ENCODE assay signal across 1 cellular context in genomic region chr2:42854207-42854818, GRCh38.
A peak's percentile ranks its signal among the peaks of the same experiment; 100 is the strongest.
TF ChIP-seq lines count a peak whose summit lies in the region.

No MANE protein-coding gene starts in this region.

TF ChIP-seq in HepG2, 621 proteins besides CTCF, POLR2A, EP300 and RAD21 (continued from another document and continues in another):
- TF ChIP-seq ZNF292 (CRISPR knock-in tag; IDR thresholded peaks at IDR 0.05; ENCODE audit: borderline replicate concordance, low read depth) (peak; percentile 96), ZFP41 (CRISPR knock-in tag; IDR thresholded peaks at IDR 0.05; ENCODE audit: borderline replicate concordance) (no peak), ZNF878 (CRISPR knock-in tag; IDR thresholded peaks at IDR 0.05) (no peak), SKI (IDR thresholded peaks at IDR 0.05; ENCODE audit: partially characterized antibody) (no peak), HDAC2 (CRISPR knock-in tag; IDR thresholded peaks at IDR 0.05) (peak; percentile 52), HMGA1 (CRISPR knock-in tag; conservative IDR thresholded peaks at IDR 0.05) (no peak), REL (CRISPR knock-in tag; conservative IDR thresholded peaks at IDR 0.05) (no peak), ZFP36 (IDR thresholded peaks at IDR 0.05; ENCODE audit: borderline replicate concordance, low read depth, low read length, partially characterized antibody) (no peak), NKX3-1 (CRISPR knock-in tag; IDR thresholded peaks at IDR 0.05) (no peak), DMAP1 (CRISPR knock-in tag; IDR thresholded peaks at IDR 0.05) (peak; percentile 69; the same call in 1 of the 2 replicates), ZNF547 (CRISPR knock-in tag; IDR thresholded peaks at IDR 0.05) (no peak), RBAK (CRISPR knock-in tag; IDR thresholded peaks at IDR 0.05) (no peak), HMG20B (CRISPR knock-in tag; conservative IDR thresholded peaks at IDR 0.05) (no peak), ZNF430 (CRISPR knock-in tag; IDR thresholded peaks at IDR 0.05) (no peak; the same call in 1 of the 2 replicates), XBP1 (CRISPR knock-in tag; IDR thresholded peaks at IDR 0.05) (no peak), EHMT2 (IDR thresholded peaks at IDR 0.05; ENCODE audit: borderline replicate concordance, low read depth, low read length) (no peak), POLR2AphosphoS2 (IDR thresholded peaks at IDR 0.05; ENCODE audit: low read depth, low read length) (no peak), THYN1 (CRISPR knock-in tag; IDR thresholded peaks at IDR 0.05; ENCODE audit: borderline replicate concordance, low read depth) (no peak), MEIS2 (CRISPR knock-in tag; IDR thresholded peaks at IDR 0.05) (peak; percentile 36; the same call in 1 of the 2 replicates), ZNF225 (CRISPR knock-in tag; IDR thresholded peaks at IDR 0.05) (peak; percentile 88), ZNF24 (IDR thresholded peaks at IDR 0.05) (no peak), PTBP1 (IDR thresholded peaks at IDR 0.05; ENCODE audit: low read depth, low read length, poor library complexity, severe bottlenecking) (no peak), RNF2 (conservative IDR thresholded peaks at IDR 0.05; ENCODE audit: low read depth) (no peak), RXRB (CRISPR knock-in tag; IDR thresholded peaks at IDR 0.05; ENCODE audit: borderline replicate concordance) (peak; percentile 78; the same call in 1 of the 2 replicates), ARID5B (CRISPR knock-in tag; IDR thresholded peaks at IDR 0.05) (peak; percentile 36; the same call in 1 of the 2 replicates), MYNN (CRISPR knock-in tag; IDR thresholded peaks at IDR 0.05; ENCODE audit: low read depth) (no peak), DRAP1 (CRISPR knock-in tag; IDR thresholded peaks at IDR 0.05) (no peak), DNMT3B (CRISPR knock-in tag; conservative IDR thresholded peaks at IDR 0.05) (no peak), SRSF9 (IDR thresholded peaks at IDR 0.05; ENCODE audit: borderline replicate concordance, insufficient read depth, low read depth, low read length, poor library complexity, severe bottlenecking) (no peak), ZMYM3 (CRISPR knock-in tag; IDR thresholded peaks at IDR 0.05) (peak; percentile 44; the same call in 1 of the 2 replicates), SP4 (CRISPR knock-in tag; IDR thresholded peaks at IDR 0.05) (peak; percentile 63; the same call in 1 of the 2 replicates), HOXA7 (CRISPR knock-in tag; IDR thresholded peaks at IDR 0.05) (no peak), ZNF615 (CRISPR knock-in tag; IDR thresholded peaks at IDR 0.05; ENCODE audit: borderline replicate concordance) (no peak), YY1 (IDR thresholded peaks at IDR 0.05; ENCODE audit: insufficient read depth, insufficient replicate concordance, low read depth, low read length) (no peak), PAWR (CRISPR knock-in tag; IDR thresholded peaks at IDR 0.05; ENCODE audit: borderline replicate concordance) (no peak), ZNF317 (CRISPR knock-in tag; IDR thresholded peaks at IDR 0.05) (no peak), ZNF407 (CRISPR knock-in tag; IDR thresholded peaks at IDR 0.05; ENCODE audit: not compliant biosample characterization) (no peak), ZNF460 (CRISPR knock-in tag; IDR thresholded peaks at IDR 0.05; ENCODE audit: borderline replicate concordance) (no peak), ZSCAN29 (CRISPR knock-in tag; conservative IDR thresholded peaks at IDR 0.05) (peak; percentile 82), HIVEP1 (CRISPR knock-in tag; IDR thresholded peaks at IDR 0.05) (no peak), HOXA9 (CRISPR knock-in tag; IDR thresholded peaks at IDR 0.05; ENCODE audit: borderline replicate concordance) (peak; percentile 16; the same call in 1 of the 2 replicates), NFIC (IDR thresholded peaks at IDR 0.05; ENCODE audit: low read length) (no peak), FOXK2 (IDR thresholded peaks at IDR 0.05) (no peak), GTF2F1 (IDR thresholded peaks at IDR 0.05; ENCODE audit: low read length) (no peak), ZBTB25 (CRISPR knock-in tag; IDR thresholded peaks at IDR 0.05) (no peak), SIX4 (CRISPR knock-in tag; IDR thresholded peaks at IDR 0.05) (no peak)
- TF ChIP-seq, protein P1, sequence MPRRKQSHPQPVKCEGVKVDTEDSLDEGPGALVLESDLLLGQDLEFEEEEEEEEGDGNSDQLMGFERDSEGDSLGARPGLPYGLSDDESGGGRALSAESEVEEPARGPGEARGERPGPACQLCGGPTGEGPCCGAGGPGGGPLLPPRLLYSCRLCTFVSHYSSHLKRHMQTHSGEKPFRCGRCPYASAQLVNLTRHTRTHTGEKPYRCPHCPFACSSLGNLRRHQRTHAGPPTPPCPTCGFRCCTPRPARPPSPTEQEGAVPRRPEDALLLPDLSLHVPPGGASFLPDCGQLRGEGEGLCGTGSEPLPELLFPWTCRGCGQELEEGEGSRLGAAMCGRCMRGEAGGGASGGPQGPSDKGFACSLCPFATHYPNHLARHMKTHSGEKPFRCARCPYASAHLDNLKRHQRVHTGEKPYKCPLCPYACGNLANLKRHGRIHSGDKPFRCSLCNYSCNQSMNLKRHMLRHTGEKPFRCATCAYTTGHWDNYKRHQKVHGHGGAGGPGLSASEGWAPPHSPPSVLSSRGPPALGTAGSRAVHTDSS (CRISPR knock-in tag; conservative IDR thresholded peaks at IDR 0.05): no peak
- TF ChIP-seq, protein P2, sequence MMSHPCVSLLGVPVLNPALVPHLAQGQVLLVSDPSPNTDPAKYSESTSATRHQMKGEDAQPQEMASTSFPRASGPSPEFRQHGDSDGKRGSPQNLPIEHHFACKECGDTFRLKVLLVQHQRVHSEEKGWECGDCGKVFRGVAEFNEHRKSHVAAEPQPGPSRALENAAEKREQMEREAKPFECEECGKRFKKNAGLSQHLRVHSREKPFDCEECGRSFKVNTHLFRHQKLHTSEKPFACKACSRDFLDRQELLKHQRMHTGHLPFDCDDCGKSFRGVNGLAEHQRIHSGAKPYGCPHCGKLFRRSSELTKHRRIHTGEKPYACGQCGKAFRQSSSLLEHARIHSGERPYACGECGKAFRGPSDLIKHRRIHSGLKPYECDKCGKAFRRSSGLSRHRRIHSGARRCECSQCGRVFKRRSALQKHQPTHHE (CRISPR knock-in tag; IDR thresholded peaks at IDR 0.05; ENCODE audit: borderline replicate concordance): no peak
- TF ChIP-seq, protein P3, sequence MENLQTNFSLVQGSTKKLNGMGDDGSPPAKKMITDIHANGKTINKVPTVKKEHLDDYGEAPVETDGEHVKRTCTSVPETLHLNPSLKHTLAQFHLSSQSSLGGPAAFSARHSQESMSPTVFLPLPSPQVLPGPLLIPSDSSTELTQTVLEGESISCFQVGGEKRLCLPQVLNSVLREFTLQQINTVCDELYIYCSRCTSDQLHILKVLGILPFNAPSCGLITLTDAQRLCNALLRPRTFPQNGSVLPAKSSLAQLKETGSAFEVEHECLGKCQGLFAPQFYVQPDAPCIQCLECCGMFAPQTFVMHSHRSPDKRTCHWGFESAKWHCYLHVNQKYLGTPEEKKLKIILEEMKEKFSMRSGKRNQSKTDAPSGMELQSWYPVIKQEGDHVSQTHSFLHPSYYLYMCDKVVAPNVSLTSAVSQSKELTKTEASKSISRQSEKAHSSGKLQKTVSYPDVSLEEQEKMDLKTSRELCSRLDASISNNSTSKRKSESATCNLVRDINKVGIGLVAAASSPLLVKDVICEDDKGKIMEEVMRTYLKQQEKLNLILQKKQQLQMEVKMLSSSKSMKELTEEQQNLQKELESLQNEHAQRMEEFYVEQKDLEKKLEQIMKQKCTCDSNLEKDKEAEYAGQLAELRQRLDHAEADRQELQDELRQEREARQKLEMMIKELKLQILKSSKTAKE (CRISPR knock-in tag; IDR thresholded peaks at IDR 0.05; ENCODE audit: borderline replicate concordance): no peak
